In the genomic region with DNA sequence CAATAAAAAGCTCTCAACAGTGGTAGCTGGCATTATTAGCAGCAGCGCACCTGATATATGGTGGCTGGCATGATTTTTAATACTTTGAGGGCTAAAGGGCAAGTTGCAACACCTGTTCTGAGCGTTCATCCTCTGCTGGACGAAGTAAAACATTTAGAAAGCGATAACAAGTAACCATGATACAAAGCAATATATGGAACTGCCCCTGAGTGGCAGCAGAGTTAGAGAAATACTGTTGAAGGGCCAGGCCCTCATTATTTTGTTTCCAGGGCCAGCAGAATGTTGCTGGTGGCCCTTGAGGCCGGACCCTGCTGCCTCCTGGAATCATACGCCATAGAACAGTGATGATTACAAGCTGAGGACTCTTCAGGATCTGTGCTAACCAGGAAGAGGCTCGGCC, we compare ENCODE assay signal across 22 cellular contexts. TPM values are rescaled to one million over a fixed set of nuclear protein-coding genes. Genes with fewer than 3 reads are reported as not detected.
"Had no signal": no experiment of that assay in that cellular context is flagged by ENCODE, and none has a peak within 500 bp of the region (broad histone marks: within the 10 kb centered on the region; RNA-seq: fewer than 3 reads in every experiment).

No MANE protein-coding gene starts in this region.

- H3K4me1 ChIP-seq: parathyroid adenoma, tibial nerve had no signal

- FAIRE-seq: frontal cortex had no signal

- H3K27me3 ChIP-seq: body of pancreas, cardiac muscle cell, hepatocyte, tibial nerve had no signal

- H3K9me3 ChIP-seq: body of pancreas, tibial nerve had no signal

- H3K27ac ChIP-seq: body of pancreas, cardiac muscle cell, hepatocyte, parathyroid adenoma, tibial nerve, WERI-Rb-1 had no signal

- H3K36me3 ChIP-seq: cardiac muscle cell, tibial nerve, WERI-Rb-1 had no signal

- H3K4me3 ChIP-seq: body of pancreas, cardiac muscle cell, hepatocyte, tibial nerve had no signal

- ATAC-seq: activated CD8-positive, alpha-beta T cell treated with anti-CD3 and anti-CD28 coated beads, Interleukin-2, amount 10 ng/mL, durations not matched to agents 7 days and 5 days; left ventricle myocardium superior; right cardiac atrium; stimulated activated effector memory CD8-positive, alpha-beta T cell treated with anti-CD3 and anti-CD28 coated beads, Interleukin-12 subunit alpha, Interleukin-12 subunit beta, amount 100 ng/mL, for 72 hours; stimulated activated naive CD8-positive, alpha-beta T cell treated with anti-CD3 and anti-CD28 coated beads, Interleukin-15, amount 100 ng/mL, for 72 hours had no signal

- DNase-seq: activated CD4-positive, alpha-beta T cell treated with anti-CD3 and anti-CD28 coated beads, Interleukin-2, amount 50 U/mL, for 1 hour; activated CD4-positive, CD25-positive, alpha-beta regulatory T cell treated with anti-CD3 and anti-CD28 coated beads, Interleukin-2, amount 50 U/mL, for 72 hours; activated CD8-positive, alpha-beta T cell treated with anti-CD3 and anti-CD28 coated beads, Interleukin-2, amount 10 ng/mL, durations not matched to agents 7 days and 5 days; activated gamma-delta T cell treated with Interleukin-2 at 50 U/mL for 16 hours; anterior cingulate cortex; body of pancreas; cortex of kidney; erythroblast; glutamatergic neuron; immature natural killer cell; left ventricle myocardium superior; right cardiac atrium; stimulated activated CD4-positive, alpha-beta T cell treated with anti-CD3 and anti-CD28 coated beads, Interleukin-2, amount 100 ng/mL, for 24 hours; stimulated activated naive CD8-positive, alpha-beta T cell treated with anti-CD3 and anti-CD28 coated beads, Interleukin-15, amount 100 ng/mL, for 72 hours; WERI-Rb-1 had no signal

RNA-seq across cellular contexts. Expression of a gene that starts 47.8 kb away (rescaled TPM):
- total RNA-seq: pulmonary artery endothelial cell had no signal
- polyA plus RNA-seq: immature natural killer cell had no signal
